30 cellular contexts compared by ENCODE assay signal in genomic region chr5:147044868-147045267, GRCh38.
"Had no signal": no experiment of that assay in that cellular context is flagged by ENCODE, and none has a peak within 500 bp of the region (broad histone marks: within the 10 kb centered on the region; RNA-seq: fewer than 3 reads in every experiment).

No MANE protein-coding gene starts in this region.

- H3K27me3 ChIP-seq: colonic mucosa, left lung, testis, tibial artery had no signal

- H3K4me3 ChIP-seq: colonic mucosa, esophagus squamous epithelium, heart right ventricle, left lung, mucosa of descending colon, psoas muscle, testis, tibial artery had no signal

- H3K36me3 ChIP-seq: colonic mucosa, esophagus squamous epithelium, heart right ventricle, left lung, tibial artery had no signal

- H3K36me3 Mint-ChIP-seq: mesothelial cell of epicardium; naive thymus-derived CD4-positive, alpha-beta T cell; type B pancreatic cell had no signal

- H3K4me1 Mint-ChIP-seq: naive thymus-derived CD4-positive, alpha-beta T cell; stimulated activated naive CD8-positive, alpha-beta T cell treated with anti-CD3 and anti-CD28 coated beads, Interleukin-15, amount 100 ng/mL, for 72 hours had no signal

- ATAC-seq: heart right ventricle; left cardiac atrium; left lung; mucosa of descending colon; naive thymus-derived CD4-positive, alpha-beta T cell; psoas muscle; right cardiac atrium; stimulated activated naive CD8-positive, alpha-beta T cell treated with anti-CD3 and anti-CD28 coated beads, Interleukin-15, amount 100 ng/mL, for 72 hours had no signal

- H3K9me3 Mint-ChIP-seq: dendritic cell treated with granulocyte-macrophage colony-stimulating factor and Interleukin-4, amounts not matched to agents 40 ng/mL and 50 ng/mL, for 4 days; mesothelial cell of epicardium; nephron; stimulated activated naive CD8-positive, alpha-beta T cell treated with anti-CD3 and anti-CD28 coated beads, Interleukin-15, amount 100 ng/mL, for 72 hours; type B pancreatic cell had no signal

- H3K27ac Mint-ChIP-seq: dendritic cell treated with granulocyte-macrophage colony-stimulating factor and Interleukin-4, amounts not matched to agents 40 ng/mL and 50 ng/mL, for 4 days; mesothelial cell of epicardium; naive thymus-derived CD4-positive, alpha-beta T cell; nephron; stimulated activated naive CD8-positive, alpha-beta T cell treated with anti-CD3 and anti-CD28 coated beads, Interleukin-15, amount 100 ng/mL, for 72 hours; type B pancreatic cell had no signal

- H3K27ac ChIP-seq: colonic mucosa, esophagus squamous epithelium, heart right ventricle, left lung, psoas muscle, testis, tibial artery had no signal

- H3K4me1 ChIP-seq: colonic mucosa, esophagus squamous epithelium, heart right ventricle, left lung, psoas muscle, testis, tibial artery had no signal

- H3K27me3 Mint-ChIP-seq: dendritic cell treated with granulocyte-macrophage colony-stimulating factor and Interleukin-4, amounts not matched to agents 40 ng/mL and 50 ng/mL, for 4 days; stimulated activated naive CD8-positive, alpha-beta T cell treated with anti-CD3 and anti-CD28 coated beads, Interleukin-15, amount 100 ng/mL, for 72 hours had no signal

- H3K4me3 Mint-ChIP-seq: dendritic cell treated with granulocyte-macrophage colony-stimulating factor and Interleukin-4, amounts not matched to agents 40 ng/mL and 50 ng/mL, for 4 days; mesothelial cell of epicardium; naive thymus-derived CD4-positive, alpha-beta T cell; nephron; stimulated activated naive CD8-positive, alpha-beta T cell treated with anti-CD3 and anti-CD28 coated beads, Interleukin-15, amount 100 ng/mL, for 72 hours; type B pancreatic cell had no signal

- DNase-seq: colonic mucosa; effector memory CD4-positive, alpha-beta T cell; erythroblast; esophagus squamous epithelium; foreskin melanocyte; glutamatergic neuron; heart right ventricle; hippocampal formation; left cardiac atrium; left lung; mesenchymal stem cell; mucosa of descending colon; naive thymus-derived CD4-positive, alpha-beta T cell; nucleus accumbens; posterior cingulate gyrus; psoas muscle; right cardiac atrium; small intestine; stimulated activated CD4-positive, alpha-beta T cell treated with anti-CD3 and anti-CD28 coated beads, Interleukin-12 subunit alpha, Interleukin-12 subunit beta, amount 100 ng/mL, for 4 hours; stimulated activated CD4-positive, alpha-beta T cell treated with anti-CD3 and anti-CD28 coated beads, Interleukin-1b, Interleukin-23, amount 100 ng/mL, for 48 hours; stimulated activated CD4-positive, alpha-beta T cell treated with anti-CD3 and anti-CD28 coated beads, Interleukin-4, amount 100 ng/mL, for 1 hour; stimulated activated CD8-positive, alpha-beta memory T cell treated with anti-CD3 and anti-CD28 coated beads, Interleukin-4, amount 100 ng/mL, for 48 hours; stimulated activated naive CD4-positive, alpha-beta T cell; stimulated activated naive CD8-positive, alpha-beta T cell treated with anti-CD3 and anti-CD28 coated beads, Interleukin-15, amount 100 ng/mL, for 72 hours; testis; tibial artery had no signal

- H3K9me3 ChIP-seq: colonic mucosa, esophagus squamous epithelium, heart right ventricle, left lung, mucosa of descending colon, psoas muscle, testis, tibial artery had no signal
